Comparison of ENCODE assay signal across 13 cellular contexts in the genomic region with DNA sequence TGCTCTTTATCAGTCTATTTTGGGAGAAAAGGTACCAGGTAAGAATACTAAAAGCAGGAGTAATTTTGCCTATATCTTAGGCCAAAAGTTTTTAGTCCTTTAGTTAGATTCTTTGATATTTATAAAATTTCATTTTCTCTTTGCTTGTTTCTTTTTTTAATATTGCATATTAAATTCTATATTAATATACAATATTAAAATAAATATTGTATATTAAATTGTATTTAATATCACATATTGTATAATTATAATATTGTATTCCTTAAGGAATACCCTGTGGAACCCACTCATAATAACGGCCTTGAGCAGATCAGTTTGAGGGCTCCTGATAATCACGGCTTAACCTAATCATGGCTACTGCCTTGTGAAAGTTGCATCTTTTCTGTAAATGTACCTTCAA. TPM values are rescaled to one million over a fixed set of nuclear protein-coding genes. Genes with fewer than 3 reads are reported as not detected.
DNase-seq lines count a peak whose midpoint lies in the region; ATAC-seq and TF ChIP-seq lines count a peak whose summit lies in the region.
"Had no signal": no experiment of that assay in that cellular context is flagged by ENCODE, and none has a peak within 500 bp of the region (broad histone marks: within the 10 kb centered on the region; RNA-seq: fewer than 3 reads in every experiment).

No MANE protein-coding gene starts in this region.

- CTCF ChIA-PET in CD4-positive, alpha-beta T cell (lab: Charles Lee), result interaction anchor here (2.4 kb wide), 1 partner anchor 18 kb away, joined by 12 read pairs; no protein-coding TSS in a partner anchor

- peaks cover 55% of the 10 kb centered on the region for H3K4me1 Mint-ChIP-seq in CD4-positive, alpha-beta T cell (ENCODE audit: low read depth)
- peaks cover 66% of the 10 kb centered on the region for H3K4me1 Mint-ChIP-seq in brain
- H3K4me1 Mint-ChIP-seq in naive thymus-derived CD8-positive, alpha-beta T cell, result peaks cover 23 to 74% (median 48%) of the 10 kb centered on the region in 4 donors

- peaks cover 71% of the 10 kb centered on the region for H3K36me3 ChIP-seq in HUES64 (ENCODE audit: insufficient read depth, low read length)

- H3K27ac Mint-ChIP-seq in CD4-positive, alpha-beta T cell, result no peak overlapping the region
- peak overlapping the region; percentile 50 to 100 (median 59) for H3K27ac Mint-ChIP-seq in brain
- H3K27ac Mint-ChIP-seq in naive thymus-derived CD8-positive, alpha-beta T cell, result no peak overlapping the region

- H3K27ac ChIP-seq in CD4-positive, alpha-beta T cell (ENCODE audit: low read depth, low read length), result no peak overlapping the region
- no peak overlapping the region for H3K27ac ChIP-seq in HUES64 (ENCODE audit: low read depth, low read length)
- no peak overlapping the region for H3K27ac ChIP-seq in caudate nucleus (ENCODE audit: low read depth, low read length)

- no peaks in the 10 kb centered on the region for H3K9me3 ChIP-seq in CD4-positive, alpha-beta T cell (ENCODE audit: control insufficient read depth, low read length)
- no peaks in the 10 kb centered on the region for H3K9me3 ChIP-seq in HUES64 (ENCODE audit: insufficient read depth, low read depth, low read length)

- H3K9me3 Mint-ChIP-seq in CD4-positive, alpha-beta T cell, result no peaks in the 10 kb centered on the region
- peaks cover 0 to 3% (median 0%) of the 10 kb centered on the region in 5 experiments for H3K9me3 Mint-ChIP-seq in brain
- H3K9me3 Mint-ChIP-seq in naive thymus-derived CD8-positive, alpha-beta T cell, result peaks cover 0 to 6% (median 0%) of the 10 kb centered on the region in 9 donors

- no peaks in the 10 kb centered on the region for H3K27me3 Mint-ChIP-seq in CD4-positive, alpha-beta T cell
- peaks cover 31% of the 10 kb centered on the region for H3K27me3 Mint-ChIP-seq in brain
- peaks cover 0 to 6% (median 0%) of the 10 kb centered on the region in 5 donors for H3K27me3 Mint-ChIP-seq in naive thymus-derived CD8-positive, alpha-beta T cell

- no peak for TF ChIP-seq CTCF in CD4-positive, alpha-beta T cell (IDR thresholded peaks at IDR 0.05)
- TF ChIP-seq CTCF in brain (conservative IDR thresholded peaks at IDR 0.05), result no peak

- H3K27me3 ChIP-seq in CD4-positive, alpha-beta T cell (ENCODE audit: control insufficient read depth, insufficient read depth, low read length), result no peaks in the 10 kb centered on the region
- H3K27me3 ChIP-seq in HUES64 (ENCODE audit: insufficient read depth, low read length), result no peaks in the 10 kb centered on the region

- intact Hi-C loops in CD4-positive, alpha-beta T cell (cut with DNase I, micrococcal nuclease), result loop anchor here (5.0 to 10.0 kb wide), 6 partner anchors 139 to 886 kb away; a partner anchor contains a TSS

- no peak for DNase-seq in CD4-positive, alpha-beta T cell
- DNase-seq in naive thymus-derived CD8-positive, alpha-beta T cell, result no peak
- DNase-seq in superior temporal gyrus (ENCODE audit: extremely low spot score) (no peak), caudate nucleus (lab: John Stamatoyannopoulos, UW) (no peak), DMS 273 treated with DMSO at 0.1 percent for 48 hours (lab: John Stamatoyannopoulos, UW) (no peak)
- DNase-seq: activated CD4-positive, alpha-beta T cell treated with anti-CD3 and anti-CD28 coated beads for 48 hours; hypothalamus; NCI-H1092; occipital lobe had no signal

- H3K9ac ChIP-seq in HUES64 (ENCODE audit: low read depth, low read length), result peak overlapping the region; percentile 100; the same call in 1 of the 2 replicates

- peak overlapping the region; percentile 57 for H3K4me3 Mint-ChIP-seq in CD4-positive, alpha-beta T cell
- peak overlapping the region; percentile 93 to 100 (median 99) for H3K4me3 Mint-ChIP-seq in brain
- H3K4me3 Mint-ChIP-seq in naive thymus-derived CD8-positive, alpha-beta T cell, result peak overlapping the region in 9 of 10 donors; percentile 58 to 100 (median 98)

- POLR2A ChIA-PET in CD4-positive, alpha-beta T cell (lab: Charles Lee), result interaction anchor here (0.6 to 1.5 kb wide), 4 partner anchors 8 to 735 kb away, joined by 3 read pairs; a partner anchor contains a TSS
- POLR2A ChIA-PET in naive thymus-derived CD8-positive, alpha-beta T cell (lab: Charles Lee), result interaction anchor here (2.2 kb wide), 1 partner anchor 12 kb away, joined by 8 read pairs; a partner anchor contains a TSS

- H3K4me1 ChIP-seq in HUES64 (ENCODE audit: insufficient read depth, low read length), result peaks cover 22% of the 10 kb centered on the region; the same call in 1 of the 2 replicates

- peak overlapping the region; percentile 95 for H3K4me3 ChIP-seq in HUES64 (ENCODE audit: low read length)

- ATAC-seq in CD4-positive, alpha-beta T cell (ENCODE audit: poor library complexity), result no peak
- ATAC-seq in naive thymus-derived CD8-positive, alpha-beta T cell, result no peak
- no peak for ATAC-seq in GM21447 (IDR thresholded peaks at IDR 0.05; ENCODE audit: unreplicated experiment)
- ATAC-seq: Panc1 had no signal

- H3K36me3 Mint-ChIP-seq in CD4-positive, alpha-beta T cell (ENCODE audit: low read depth), result peaks cover 96% of the 10 kb centered on the region
- H3K36me3 Mint-ChIP-seq in brain, result peaks cover 71% of the 10 kb centered on the region
- H3K36me3 Mint-ChIP-seq in naive thymus-derived CD8-positive, alpha-beta T cell, result peaks cover 15 to 77% (median 24%) of the 10 kb centered on the region in 3 donors

- WGBS in HUES64, result 96% methylated on average over 2 of the region's 2 CpGs

RNA-seq across cellular contexts. Expression of a gene that starts 1.9 kb away (rescaled TPM):
- 100 to 1,000 TPM; 256 to 269 TPM for total RNA-seq in CD4-positive, alpha-beta T cell
- polyA plus RNA-seq in HUES64 (2013, experiment 1 of 2), result 35.7 TPM
- polyA plus RNA-seq in HUES64 (2013, experiment 2 of 2), result 37.3 TPM
- polyA plus RNA-seq in brain (ENCODE audit: insufficient read depth, low read depth, low replicate concordance), result 12.4 TPM
- total RNA-seq in naive thymus-derived CD8-positive, alpha-beta T cell, result 100 to 1,000 TPM; 143 to 153 TPM
- polyA plus RNA-seq in naive thymus-derived CD8-positive, alpha-beta T cell, result 10 to 100 TPM in 1 of 3 donors, 1 to 10 TPM in 2; 8.6 to 20.1 (median 9.0) TPM

RNA-seq across cellular contexts. Expression of a gene that starts 2.6 kb away (rescaled TPM):
- total RNA-seq in CD4-positive, alpha-beta T cell, result 1,000 to 10,000 TPM; 2,388 to 2,534 TPM
- 432 TPM for polyA plus RNA-seq in HUES64 (2013, experiment 1 of 2)
- 438 TPM for polyA plus RNA-seq in HUES64 (2013, experiment 2 of 2)
- 371 TPM for polyA plus RNA-seq in brain (ENCODE audit: insufficient read depth, low read depth, low replicate concordance)
- total RNA-seq in naive thymus-derived CD8-positive, alpha-beta T cell, result 1,000 to 10,000 TPM; 2,287 to 2,312 TPM
- 1,000 to 10,000 TPM; 1,055 to 1,400 (median 1,067) TPM for polyA plus RNA-seq in naive thymus-derived CD8-positive, alpha-beta T cell

RNA-seq across cellular contexts. Expression of a gene that starts 11.8 kb away (rescaled TPM):
- total RNA-seq in CD4-positive, alpha-beta T cell, result 10 to 100 TPM; 32.8 to 34.1 TPM
- 17.4 TPM for polyA plus RNA-seq in HUES64 (2013, experiment 1 of 2)
- polyA plus RNA-seq in HUES64 (2013, experiment 2 of 2), result 18.3 TPM
- 4.6 TPM for polyA plus RNA-seq in brain (ENCODE audit: insufficient read depth, low read depth, low replicate concordance)
- 10 to 100 TPM; 72.3 to 76.0 TPM for total RNA-seq in naive thymus-derived CD8-positive, alpha-beta T cell
- 1 to 10 TPM; 6.4 to 8.6 (median 7.1) TPM for polyA plus RNA-seq in naive thymus-derived CD8-positive, alpha-beta T cell

RNA-seq across cellular contexts. Expression of a gene that starts 59.8 kb away (rescaled TPM):
- total RNA-seq in CD4-positive, alpha-beta T cell, result under 1 TPM in 1 of 2 experiments, not detected in 1; 0.30 TPM
- polyA plus RNA-seq in HUES64 (2013, experiment 1 of 2), result not detected
- polyA plus RNA-seq in HUES64 (2013, experiment 2 of 2), result not detected
- polyA plus RNA-seq in brain (ENCODE audit: insufficient read depth, low read depth, low replicate concordance), result 0.90 TPM
- not detected for total RNA-seq in naive thymus-derived CD8-positive, alpha-beta T cell
- polyA plus RNA-seq in naive thymus-derived CD8-positive, alpha-beta T cell, result not detected

Comparison
In these comparisons a context has a peak if more than half of its experiments do, and no peak if none do; other contexts are left out.
1. H3K27ac Mint-ChIP-seq: peak in brain (5 of 5); none in CD4-positive, alpha-beta T cell (single experiment) and naive thymus-derived CD8-positive, alpha-beta T cell (0 of 10).
2. Peak in every context shown above with its lines, with median percentiles within 50 percentile points of each other: H3K4me3 Mint-ChIP-seq.